ENCODE assay signal across 8 cellular contexts in the genomic region with DNA sequence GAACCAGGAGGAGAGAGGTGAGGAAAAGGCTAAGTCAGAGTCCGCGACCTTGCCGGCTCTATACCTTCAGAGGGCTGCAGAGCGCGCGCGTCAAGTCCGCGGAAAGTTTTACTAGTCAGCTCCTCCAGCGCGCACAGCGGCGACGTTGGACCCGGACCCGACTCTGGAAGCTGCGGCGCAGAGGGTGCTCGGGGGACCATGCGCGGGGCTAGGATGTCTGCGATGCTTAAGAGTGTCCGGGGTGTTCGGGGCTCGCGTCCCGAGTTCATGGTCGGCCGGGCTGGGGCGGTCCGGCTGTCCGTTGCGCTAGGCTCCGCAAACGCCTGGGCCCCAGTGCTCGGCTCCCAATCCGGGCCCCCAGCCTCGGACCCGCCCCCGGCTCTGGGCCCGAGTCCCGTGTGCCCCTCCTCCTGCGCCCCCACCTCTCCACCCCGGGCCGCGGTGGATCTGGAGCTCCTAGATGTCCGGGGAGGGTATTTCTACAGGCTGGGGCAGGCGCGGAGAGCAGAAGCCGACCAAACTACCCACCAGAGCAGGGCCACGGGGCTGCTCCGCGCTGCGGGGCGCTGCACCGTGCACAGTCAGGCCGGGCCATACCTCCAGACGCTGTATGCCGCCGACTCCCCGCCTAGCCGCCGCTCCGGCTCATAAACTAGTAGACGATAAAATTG. TPM values are rescaled to one million over a fixed set of nuclear protein-coding genes. Genes with fewer than 3 reads are reported as not detected.
DNase-seq lines count a peak whose midpoint lies in the region; ATAC-seq and TF ChIP-seq lines count a peak whose summit lies in the region.

A gene with protein sequence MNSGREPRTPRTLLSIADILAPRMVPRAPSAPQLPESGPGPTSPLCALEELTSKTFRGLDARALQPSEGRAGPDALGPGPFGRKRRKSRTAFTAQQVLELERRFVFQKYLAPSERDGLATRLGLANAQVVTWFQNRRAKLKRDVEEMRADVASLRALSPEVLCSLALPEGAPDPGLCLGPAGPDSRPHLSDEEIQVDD (minus strand): TSS at position 335 of the 671 bp plus-strand sequence. CDS start 66 bp downstream, at position 269.

- ATAC-seq in SK-N-SH treated with all-trans-retinoic acid at 6 μM for 48 hours, result peak; percentile 43
- no peak for ATAC-seq in HG02884 (IDR thresholded peaks at IDR 0.05; ENCODE audit: unreplicated experiment)
- ATAC-seq in HG03095 (IDR thresholded peaks at IDR 0.05; ENCODE audit: unreplicated experiment), result no peak

- H3K4me3 ChIP-seq in neural cell (ENCODE audit: low read length), result peak within 1 kb of the TSS; percentile 55

- H3K4me3 Mint-ChIP-seq in CD14-positive monocyte, result peak within 1 kb of the TSS; percentile 76 to 97
- H3K4me3 Mint-ChIP-seq in endothelial cell (ENCODE audit: unreplicated experiment), result peak within 1 kb of the TSS; percentile 78

- TF ChIP-seq RAD21 in neural cell (conservative IDR thresholded peaks at IDR 0.05), result no peak

- H3K9me3 ChIP-seq in neural cell (ENCODE audit: low read length), result no peaks in the 10 kb centered on the region

- no peaks in the 10 kb centered on the region for H3K79me2 ChIP-seq in neural cell (replicated peaks; ENCODE audit: insufficient read depth, low read length)

- DNase-seq in CD14-positive monocyte (ENCODE audit: low spot score) (no peak), endothelial cell (ENCODE audit: low spot score) (no peak), DMS53 (lab: John Stamatoyannopoulos, UW) (no peak), NCI-H526 treated with DMSO at 0.1 percent for 48 hours (lab: John Stamatoyannopoulos, UW) (no peak)

- no peaks in the 10 kb centered on the region for H3K36me3 ChIP-seq in neural cell (ENCODE audit: insufficient read depth, low read length)

- no peak within 1 kb of the TSS for H3K9ac ChIP-seq in neural cell (ENCODE audit: low read length)

- H3K9me3 Mint-ChIP-seq in CD14-positive monocyte (peaks cover 0 to 27% (median 4%) of the 10 kb centered on the region in 7 donors), endothelial cell (ENCODE audit: unreplicated experiment) (no peaks in the 10 kb centered on the region)

- H3K27me3 Mint-ChIP-seq in CD14-positive monocyte (ENCODE audit: low read depth in 3 of 3), result peaks cover 62 to 81% (median 64%) of the 10 kb centered on the region in 3 donors
- peaks cover 41% of the 10 kb centered on the region for H3K27me3 Mint-ChIP-seq in endothelial cell (ENCODE audit: unreplicated experiment)

- intact Hi-C loops in CD14-positive monocyte (cut with micrococcal nuclease), result no loop called here

- peaks cover 35 to 41% of the 10 kb centered on the region in 2 donors for H3K36me3 Mint-ChIP-seq in CD14-positive monocyte
- H3K36me3 Mint-ChIP-seq in endothelial cell (ENCODE audit: low read depth, unreplicated experiment), result no peaks in the 10 kb centered on the region

- no peak for TF ChIP-seq CTCF in CD14-positive monocyte (IDR thresholded peaks at IDR 0.05)
- no peak for TF ChIP-seq CTCF in endothelial cell (IDR thresholded peaks at IDR 0.05; ENCODE audit: unreplicated experiment)
- TF ChIP-seq CTCF in neural cell (IDR thresholded peaks at IDR 0.05; ENCODE audit: poor library complexity, severe bottlenecking), result no peak

- H3K27me3 ChIP-seq in neural cell (ENCODE audit: insufficient read depth, low read depth, low read length), result peaks cover 86% of the 10 kb centered on the region

- H3K27ac Mint-ChIP-seq in CD14-positive monocyte (peak within 1 kb of the TSS in 2 of 7 donors; percentile 3 to 4), endothelial cell (ENCODE audit: unreplicated experiment) (no peak within 1 kb of the TSS)

- H3K27ac ChIP-seq in neural cell (ENCODE audit: low read length), result no peak within 1 kb of the TSS

- H3K4me1 Mint-ChIP-seq in CD14-positive monocyte, result peaks cover 50% of the 10 kb centered on the region
- H3K4me1 Mint-ChIP-seq in endothelial cell (ENCODE audit: unreplicated experiment), result peaks cover 13% of the 10 kb centered on the region

- H3F3A ChIP-seq in neural cell (ENCODE audit: insufficient read depth, low read length, poor library complexity, severe bottlenecking), result no peaks in the 10 kb centered on the region

- TF ChIP-seq EP300 in neural cell (conservative IDR thresholded peaks at IDR 0.05; ENCODE audit: poor library complexity, severe bottlenecking), result no peak

- H4K20me1 ChIP-seq in neural cell (ENCODE audit: insufficient read depth), result no peaks in the 10 kb centered on the region

- no peaks in the 10 kb centered on the region for H3K9me2 ChIP-seq in neural cell (ENCODE audit: insufficient read depth, low read length)

- no peak within 1 kb of the TSS for H2AFZ ChIP-seq in neural cell (ENCODE audit: low read depth, low read length)

- H3K4me2 ChIP-seq in neural cell (ENCODE audit: low read length), result peak within 1 kb of the TSS; percentile 36

TF ChIP-seq in SK-N-SH treated with all-trans-retinoic acid at 6 μM for 48 hours, 23 proteins besides CTCF, POLR2A, EP300 and RAD21 (continues in another document):
- TF ChIP-seq ZFP3 (CRISPR knock-in tag; IDR thresholded peaks at IDR 0.05) (no peak), ZNF70 (CRISPR knock-in tag; IDR thresholded peaks at IDR 0.05) (no peak), PPARA (CRISPR knock-in tag; IDR thresholded peaks at IDR 0.05; ENCODE audit: borderline replicate concordance) (no peak), ZNF565 (CRISPR knock-in tag; conservative IDR thresholded peaks at IDR 0.05; ENCODE audit: low read depth) (no peak), TOX (CRISPR knock-in tag; IDR thresholded peaks at IDR 0.05; ENCODE audit: borderline replicate concordance) (no peak)
- TF ChIP-seq, protein P1, sequence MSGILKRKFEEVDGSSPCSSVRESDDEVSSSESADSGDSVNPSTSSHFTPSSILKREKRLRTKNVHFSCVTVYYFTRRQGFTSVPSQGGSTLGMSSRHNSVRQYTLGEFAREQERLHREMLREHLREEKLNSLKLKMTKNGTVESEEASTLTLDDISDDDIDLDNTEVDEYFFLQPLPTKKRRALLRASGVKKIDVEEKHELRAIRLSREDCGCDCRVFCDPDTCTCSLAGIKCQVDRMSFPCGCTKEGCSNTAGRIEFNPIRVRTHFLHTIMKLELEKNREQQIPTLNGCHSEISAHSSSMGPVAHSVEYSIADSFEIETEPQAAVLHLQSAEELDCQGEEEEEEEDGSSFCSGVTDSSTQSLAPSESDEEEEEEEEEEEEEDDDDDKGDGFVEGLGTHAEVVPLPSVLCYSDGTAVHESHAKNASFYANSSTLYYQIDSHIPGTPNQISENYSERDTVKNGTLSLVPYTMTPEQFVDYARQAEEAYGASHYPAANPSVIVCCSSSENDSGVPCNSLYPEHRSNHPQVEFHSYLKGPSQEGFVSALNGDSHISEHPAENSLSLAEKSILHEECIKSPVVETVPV (CRISPR knock-in tag; IDR thresholded peaks at IDR 0.05), result no peak
- TF ChIP-seq, protein P2, sequence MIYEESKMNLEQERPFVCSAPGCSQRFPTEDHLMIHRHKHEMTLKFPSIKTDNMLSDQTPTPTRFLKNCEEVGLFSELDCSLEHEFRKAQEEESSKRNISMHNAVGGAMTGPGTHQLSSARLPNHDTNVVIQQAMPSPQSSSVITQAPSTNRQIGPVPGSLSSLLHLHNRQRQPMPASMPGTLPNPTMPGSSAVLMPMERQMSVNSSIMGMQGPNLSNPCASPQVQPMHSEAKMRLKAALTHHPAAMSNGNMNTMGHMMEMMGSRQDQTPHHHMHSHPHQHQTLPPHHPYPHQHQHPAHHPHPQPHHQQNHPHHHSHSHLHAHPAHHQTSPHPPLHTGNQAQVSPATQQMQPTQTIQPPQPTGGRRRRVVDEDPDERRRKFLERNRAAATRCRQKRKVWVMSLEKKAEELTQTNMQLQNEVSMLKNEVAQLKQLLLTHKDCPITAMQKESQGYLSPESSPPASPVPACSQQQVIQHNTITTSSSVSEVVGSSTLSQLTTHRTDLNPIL (CRISPR knock-in tag; IDR thresholded peaks at IDR 0.05; ENCODE audit: low read depth), result no peak

TF ChIP-seq in neural cell, 6 proteins besides CTCF, POLR2A, EP300 and RAD21:
- TF ChIP-seq EZH2 (IDR thresholded peaks at IDR 0.05; ENCODE audit: borderline replicate concordance, insufficient read depth, low read length, poor library complexity, severe bottlenecking) (no peak), SMC3 (conservative IDR thresholded peaks at IDR 0.05; ENCODE audit: poor library complexity) (no peak), TAF1 (IDR thresholded peaks at IDR 0.05; ENCODE audit: low read depth) (no peak)
- TF ChIP-seq, protein P3, sequence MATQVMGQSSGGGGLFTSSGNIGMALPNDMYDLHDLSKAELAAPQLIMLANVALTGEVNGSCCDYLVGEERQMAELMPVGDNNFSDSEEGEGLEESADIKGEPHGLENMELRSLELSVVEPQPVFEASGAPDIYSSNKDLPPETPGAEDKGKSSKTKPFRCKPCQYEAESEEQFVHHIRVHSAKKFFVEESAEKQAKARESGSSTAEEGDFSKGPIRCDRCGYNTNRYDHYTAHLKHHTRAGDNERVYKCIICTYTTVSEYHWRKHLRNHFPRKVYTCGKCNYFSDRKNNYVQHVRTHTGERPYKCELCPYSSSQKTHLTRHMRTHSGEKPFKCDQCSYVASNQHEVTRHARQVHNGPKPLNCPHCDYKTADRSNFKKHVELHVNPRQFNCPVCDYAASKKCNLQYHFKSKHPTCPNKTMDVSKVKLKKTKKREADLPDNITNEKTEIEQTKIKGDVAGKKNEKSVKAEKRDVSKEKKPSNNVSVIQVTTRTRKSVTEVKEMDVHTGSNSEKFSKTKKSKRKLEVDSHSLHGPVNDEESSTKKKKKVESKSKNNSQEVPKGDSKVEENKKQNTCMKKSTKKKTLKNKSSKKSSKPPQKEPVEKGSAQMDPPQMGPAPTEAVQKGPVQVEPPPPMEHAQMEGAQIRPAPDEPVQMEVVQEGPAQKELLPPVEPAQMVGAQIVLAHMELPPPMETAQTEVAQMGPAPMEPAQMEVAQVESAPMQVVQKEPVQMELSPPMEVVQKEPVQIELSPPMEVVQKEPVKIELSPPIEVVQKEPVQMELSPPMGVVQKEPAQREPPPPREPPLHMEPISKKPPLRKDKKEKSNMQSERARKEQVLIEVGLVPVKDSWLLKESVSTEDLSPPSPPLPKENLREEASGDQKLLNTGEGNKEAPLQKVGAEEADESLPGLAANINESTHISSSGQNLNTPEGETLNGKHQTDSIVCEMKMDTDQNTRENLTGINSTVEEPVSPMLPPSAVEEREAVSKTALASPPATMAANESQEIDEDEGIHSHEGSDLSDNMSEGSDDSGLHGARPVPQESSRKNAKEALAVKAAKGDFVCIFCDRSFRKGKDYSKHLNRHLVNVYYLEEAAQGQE (IDR thresholded peaks at IDR 0.05; ENCODE audit: borderline replicate concordance), result no peak

RNA-seq across cellular contexts. Expression of the gene that starts here (rescaled TPM):
- polyA plus RNA-seq in CD14-positive monocyte (under 1 TPM in 1 of 2 donors, not detected in 1; 0.46 TPM), neural cell (not detected in 2 replicates)
- not detected for total RNA-seq in endothelial cell (ENCODE audit: unreplicated experiment)
- polyA minus RNA-seq in neural cell, result not detected in 2 replicates
